ENCODE assay signal across 8 cellular contexts in the genomic region with DNA sequence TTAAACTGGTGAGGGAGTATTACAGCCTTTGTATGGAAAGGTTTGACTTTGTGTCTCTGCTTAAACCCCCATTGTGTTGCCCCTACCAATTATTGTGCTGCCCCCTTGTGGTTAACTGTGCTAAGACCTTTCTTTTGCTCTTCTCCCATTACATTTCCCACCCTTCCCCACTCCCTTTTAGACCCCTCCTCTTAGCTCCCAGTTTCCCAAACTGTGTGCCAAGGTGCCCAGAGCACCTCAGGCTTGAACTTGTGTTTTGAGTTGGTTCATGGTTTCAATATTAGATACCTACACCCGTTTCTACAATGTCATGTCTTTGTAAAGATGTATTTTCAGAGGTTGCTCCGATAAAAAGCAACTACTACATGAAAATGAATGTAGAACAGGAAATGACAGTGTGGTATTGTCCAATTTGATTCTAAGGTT. TPM values are rescaled to one million over a fixed set of nuclear protein-coding genes. Genes with fewer than 3 reads are reported as not detected.
DNase-seq lines count a peak whose midpoint lies in the region; ATAC-seq, FAIRE-seq and TF ChIP-seq lines count a peak whose summit lies in the region.

No MANE protein-coding gene starts in this region.

- ATAC-seq in pancreas (peak in 1 of 4 donors; percentile 6), GM18505 (IDR thresholded peaks at IDR 0.05; ENCODE audit: unreplicated experiment) (no peak), GM18520 (IDR thresholded peaks at IDR 0.05; ENCODE audit: unreplicated experiment) (no peak)

- TF ChIP-seq CTCF in HFF-Myc (IDR thresholded peaks at IDR 0.05; ENCODE audit: low read depth, low read length, missing control alignments) (peak; percentile 78), fibroblast of lung (conservative IDR thresholded peaks at IDR 0.05 in 1 of 2, IDR thresholded peaks at IDR 0.05 in 1 of 2; ENCODE audit: low read depth in 1 of 2, low read length in 2 of 2) (peak; percentile 78 to 82), pancreas (IDR thresholded peaks at IDR 0.05) (peak; percentile 41 to 58 (median 50))

- H3K4me3 ChIP-seq in CD4-positive, alpha-beta memory T cell (ENCODE audit: low read length in 2 of 2) = no peak overlapping the region
- H3K4me3 ChIP-seq in HFF-Myc (replicated peaks; ENCODE audit: low read depth, low read length) (no peak overlapping the region), fibroblast of lung (replicated peaks in 1 of 4; ENCODE audit: control extremely low read depth in 1 of 4, insufficient read depth in 1 of 4, low read depth in 3 of 4, low read length in 4 of 4) (peak overlapping the region in 1 of 4 experiments; percentile 17), pancreas (no peak overlapping the region)

- no peak overlapping the region for H3K27ac Mint-ChIP-seq in CD4-positive, alpha-beta memory T cell

- no peaks in the 10 kb centered on the region for H3K9me3 ChIP-seq in CD4-positive, alpha-beta memory T cell (ENCODE audit: control insufficient read depth in 1 of 2, low read length in 2 of 2)
- H3K9me3 ChIP-seq in fibroblast of lung (ENCODE audit: control insufficient read depth, insufficient read depth, low read depth, low read length) (no peaks in the 10 kb centered on the region), pancreas (no peaks in the 10 kb centered on the region)

- CTCF ChIA-PET in CD4-positive, alpha-beta memory T cell (lab: Charles Lee; ENCODE audit: partially characterized antibody) = interaction anchor here (0.7 to 12.7 kb wide), 34 partner anchors 8 to 620 kb away, joined by 3 to 249 read pairs (median 4); a partner anchor contains a TSS

- no peak for FAIRE-seq in pancreas (lab: Jason Lieb, UNC)

- H3K4me1 Mint-ChIP-seq in CD4-positive, alpha-beta memory T cell = peaks cover 23 to 45% (median 36%) of the 10 kb centered on the region in 4 donors

- H2AFZ ChIP-seq in fibroblast of lung (ENCODE audit: low read length) = no peak overlapping the region

- DNase-seq in CD4-positive, alpha-beta memory T cell = peak; percentile 56 to 67 (median 66)
- DNase-seq in HFF-Myc (ENCODE audit: extremely low read depth, low read depth) (peak; percentile 65), NCI-H774 (lab: John Stamatoyannopoulos, UW) (peak; percentile 50), fibroblast of lung (ENCODE audit: low read depth in 2 of 2) (peak; percentile 55 to 76), pancreas (peak in 3 of 6 donors; percentile 21 to 49 (median 44))
- DNase-seq in activated CD8-positive, alpha-beta memory T cell treated with anti-CD3 and anti-CD28 coated beads, Interleukin-2, amount 50 U/mL, for 1 hour (ENCODE audit: extremely low read depth) = peak; percentile 38

- no peak overlapping the region for H3K9ac ChIP-seq in fibroblast of lung (ENCODE audit: insufficient read depth, low read length)

- H3K27me3 ChIP-seq in CD4-positive, alpha-beta memory T cell (ENCODE audit: insufficient read depth, low read length) = no peaks in the 10 kb centered on the region
- H3K27me3 ChIP-seq in fibroblast of lung (ENCODE audit: control insufficient read depth, insufficient read depth, low read length) (no peaks in the 10 kb centered on the region), pancreas (no peaks in the 10 kb centered on the region)

- peak overlapping the region; percentile 49 for H3K4me2 ChIP-seq in fibroblast of lung (ENCODE audit: extremely low read depth, insufficient read depth, low read length)

- no peaks in the 10 kb centered on the region for H3K36me3 ChIP-seq in CD4-positive, alpha-beta memory T cell (ENCODE audit: insufficient read depth, low read length)
- H3K36me3 ChIP-seq in fibroblast of lung (ENCODE audit: control insufficient read depth, insufficient read depth, low read length) = peaks cover 1% of the 10 kb centered on the region
- H3K36me3 ChIP-seq in pancreas = no peaks in the 10 kb centered on the region

- WGBS in pancreas, 2 donors = 32 to 39% methylated on average over 2 of the region's 2 CpGs

- peaks cover 14 to 17% of the 10 kb centered on the region in 2 donors for H3K36me3 Mint-ChIP-seq in CD4-positive, alpha-beta memory T cell

- POLR2A ChIA-PET in CD4-positive, alpha-beta memory T cell (lab: Charles Lee; ENCODE audit: partially characterized antibody) = interaction anchor here (0.9 to 4.3 kb wide), 3 partner anchors 195 to 248 kb away, joined by 3 to 42 read pairs (median 4); a partner anchor contains a TSS

- no peak overlapping the region for H3K4me3 Mint-ChIP-seq in CD4-positive, alpha-beta memory T cell

- H3K27me3 Mint-ChIP-seq in CD4-positive, alpha-beta memory T cell = no peaks in the 10 kb centered on the region

- H3K27ac ChIP-seq in CD4-positive, alpha-beta memory T cell (ENCODE audit: low read depth, low read length) = no peak overlapping the region
- H3K27ac ChIP-seq in fibroblast of lung (ENCODE audit: insufficient read depth, low read length) (no peak overlapping the region), pancreas (no peak overlapping the region)

- TF ChIP-seq POLR2A in GM18505 (IDR thresholded peaks at IDR 0.05; ENCODE audit: borderline replicate concordance, extremely low read depth, insufficient read depth, insufficient read length) = no peak

- intact Hi-C loops in CD4-positive, alpha-beta memory T cell (cut with micrococcal nuclease) = loop anchor here (1.0 to 10.0 kb wide), 11 partner anchors 51 to 1463 kb away; a partner anchor contains a TSS
- intact Hi-C loops in pancreas (cut with DNase I) = loop anchor here in 1 of 3 donors (10.0 kb wide), 1 partner anchor 223 kb away; no protein-coding TSS in a partner anchor

- peaks cover 0 to 5% (median under 1%) of the 10 kb centered on the region in 8 donors for H3K9me3 Mint-ChIP-seq in CD4-positive, alpha-beta memory T cell

- peaks cover 52% of the 10 kb centered on the region for H3K4me1 ChIP-seq in CD4-positive, alpha-beta memory T cell (ENCODE audit: insufficient read depth, low read length)
- H3K4me1 ChIP-seq in fibroblast of lung (ENCODE audit: control insufficient read depth, extremely low read depth, insufficient read depth, low read length) (peaks cover 9% of the 10 kb centered on the region), pancreas (peaks cover 7 to 34% (median 29%) of the 10 kb centered on the region in 3 donors)

- H3K79me2 ChIP-seq in fibroblast of lung (ENCODE audit: control insufficient read depth, insufficient read depth, low read length) = peaks cover 34% of the 10 kb centered on the region

- no peaks in the 10 kb centered on the region for H4K20me1 ChIP-seq in fibroblast of lung (ENCODE audit: control insufficient read depth, extremely low read depth, insufficient read depth, low read length)

RNA-seq across cellular contexts. Expression of a gene that starts 2.9 kb away (rescaled TPM):
- total RNA-seq in CD4-positive, alpha-beta memory T cell = 10 to 100 TPM; 17.0 to 19.9 TPM
- polyA plus RNA-seq in CD4-positive, alpha-beta memory T cell = 1 to 10 TPM; 4.6 to 8.0 TPM
- total RNA-seq in fibroblast of lung (13.4 TPM in 2 replicates), pancreas (1 to 10 TPM; 3.1 to 9.1 (median 4.6) TPM)
- polyA plus RNA-seq in fibroblast of lung (5.0 and 5.7 TPM in 2 replicates), pancreas (1 to 10 TPM; 1.7 to 3.0 TPM)
- polyA plus RNA-seq in fibroblast of lung (2012) = 3.9 and 4.5 TPM in 2 replicates
- 1.3 and 2.1 TPM in 2 replicates for polyA minus RNA-seq in fibroblast of lung (ENCODE audit: low replicate concordance)
